13 cellular contexts compared by ENCODE assay signal in the genomic region with DNA sequence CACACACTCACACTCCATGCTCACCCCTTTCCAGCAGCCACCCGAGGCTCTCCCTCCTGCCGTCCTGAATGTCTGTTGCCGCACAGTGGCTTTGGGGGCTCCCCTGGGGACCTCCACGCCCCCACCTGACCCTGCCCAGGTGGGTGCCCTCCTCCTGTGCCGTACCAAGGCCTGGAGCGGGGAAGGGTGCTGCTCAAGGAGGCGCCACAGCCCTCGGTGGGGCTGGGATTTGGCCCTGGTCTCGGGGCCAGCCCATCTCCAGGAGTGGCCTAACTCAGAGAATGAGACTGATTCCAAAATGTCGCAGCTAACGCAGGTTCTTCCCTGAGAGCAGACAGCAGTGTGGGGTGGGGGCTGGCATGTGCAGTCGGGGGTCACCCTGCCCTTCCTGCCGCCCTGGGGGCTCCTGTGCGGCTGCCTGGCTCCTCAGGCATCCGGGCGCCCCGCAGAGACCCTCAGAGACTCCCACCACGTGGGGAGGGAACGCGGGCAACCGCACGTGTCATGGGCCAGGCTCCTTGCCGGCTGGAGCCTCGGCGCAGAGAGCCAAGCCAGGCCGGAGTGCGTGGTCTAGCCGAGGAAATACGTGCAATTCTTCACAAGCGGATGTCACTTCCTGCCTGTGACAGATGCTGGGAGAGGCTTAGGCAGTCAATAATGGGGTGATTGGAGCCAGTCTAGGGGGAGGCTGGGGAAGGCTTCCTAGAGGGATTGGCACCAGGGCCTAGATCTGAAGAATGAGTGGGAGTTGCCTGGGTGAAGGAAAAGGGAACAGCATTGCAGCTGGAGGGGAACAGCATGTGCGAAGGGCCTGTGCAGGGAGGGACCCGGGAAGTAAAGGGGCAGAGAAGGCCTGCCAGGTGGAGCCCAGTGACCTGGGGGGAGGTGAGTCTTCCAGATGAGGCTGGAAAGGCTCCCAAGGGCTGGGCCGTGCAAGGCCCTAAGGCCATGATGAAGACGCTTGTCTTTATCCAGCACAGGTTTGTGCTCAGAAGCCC. TPM values are rescaled to one million over a fixed set of nuclear protein-coding genes. Genes with fewer than 3 reads are reported as not detected.
DNase-seq lines count a peak whose midpoint lies in the region; ATAC-seq and TF ChIP-seq lines count a peak whose summit lies in the region.
"Had no signal": no experiment of that assay in that cellular context is flagged by ENCODE, and none has a peak within 500 bp of the region (broad histone marks: within the 10 kb centered on the region; RNA-seq: fewer than 3 reads in every experiment).

No MANE protein-coding gene starts in this region.

- no peaks in the 10 kb centered on the region for H3K9me3 ChIP-seq in HEK293 (ENCODE audit: control insufficient read depth, insufficient read depth, low read depth, low read length)
- peaks cover 10% of the 10 kb centered on the region for H3K9me3 ChIP-seq in WERI-Rb-1 (ENCODE audit: severe bottlenecking)
- no peaks in the 10 kb centered on the region for H3K9me3 ChIP-seq in psoas muscle
- H3K9me3 ChIP-seq in naive thymus-derived CD4-positive, alpha-beta T cell (ENCODE audit: control insufficient read depth in 2 of 3, low read length in 3 of 3) = no peaks in the 10 kb centered on the region

- no peaks in the 10 kb centered on the region for H3K4me1 ChIP-seq in HEK293 (ENCODE audit: control insufficient read depth, insufficient read depth, low read length)
- no peaks in the 10 kb centered on the region for H3K4me1 ChIP-seq in psoas muscle
- peaks cover 14 to 15% of the 10 kb centered on the region in 2 donors for H3K4me1 ChIP-seq in naive thymus-derived CD4-positive, alpha-beta T cell (ENCODE audit: control insufficient read depth in 2 of 2, insufficient read depth in 2 of 2, low read length in 2 of 2)

- WGBS in psoas muscle, 3 donors = 63 to 65% (median 64%) methylated on average over 34 of the region's 34 CpGs

- H3K27me3 Mint-ChIP-seq in naive thymus-derived CD4-positive, alpha-beta T cell = peaks cover 0 to 7% (median 2%) of the 10 kb centered on the region in 5 donors

- H3K36me3 ChIP-seq in HEK293 (ENCODE audit: control insufficient read depth in 2 of 2, insufficient read depth in 1 of 2, low read length in 2 of 2) (no peaks in the 10 kb centered on the region), WERI-Rb-1 (peaks cover 4% of the 10 kb centered on the region; the same call in 1 of the 2 replicates), psoas muscle (ENCODE audit: insufficient read depth in 1 of 2, low read depth in 1 of 2) (no peaks in the 10 kb centered on the region)
- no peaks in the 10 kb centered on the region for H3K36me3 ChIP-seq in naive thymus-derived CD4-positive, alpha-beta T cell (ENCODE audit: control insufficient read depth in 2 of 3, insufficient read depth in 3 of 3, low read length in 3 of 3)

- H3K4me1 Mint-ChIP-seq in naive thymus-derived CD4-positive, alpha-beta T cell = peaks cover 11 to 57% (median 23%) of the 10 kb centered on the region in 7 donors

- peak overlapping the region in 1 of 10 donors; percentile 63 for H3K4me3 Mint-ChIP-seq in naive thymus-derived CD4-positive, alpha-beta T cell
- H3K4me3 Mint-ChIP-seq: activated naive CD8-positive, alpha-beta T cell; naive thymus-derived CD8-positive, alpha-beta T cell had no signal

- H3K27me3 ChIP-seq in WERI-Rb-1 (ENCODE audit: insufficient read depth, low read depth, severe bottlenecking) (no peaks in the 10 kb centered on the region), psoas muscle (ENCODE audit: insufficient read depth in 3 of 3, low read length in 2 of 3) (no peaks in the 10 kb centered on the region)
- H3K27me3 ChIP-seq in naive thymus-derived CD4-positive, alpha-beta T cell (ENCODE audit: control insufficient read depth in 2 of 2, insufficient read depth in 2 of 2, low read length in 2 of 2) = no peaks in the 10 kb centered on the region

- ATAC-seq in psoas muscle (peak; percentile 8 to 53 (median 36)), HG03460 (IDR thresholded peaks at IDR 0.05; ENCODE audit: unreplicated experiment) (no peak), HG02623 (IDR thresholded peaks at IDR 0.05; ENCODE audit: unreplicated experiment) (no peak)
- no peak for ATAC-seq in naive thymus-derived CD4-positive, alpha-beta T cell

- H3K27ac ChIP-seq in HEK293 (ENCODE audit: extremely low read depth, low read depth, low read length) (no peak overlapping the region), WERI-Rb-1 (peak overlapping the region; percentile 32), psoas muscle (peak overlapping the region; percentile 13)
- H3K27ac ChIP-seq in naive thymus-derived CD4-positive, alpha-beta T cell (ENCODE audit: low read depth, low read length) = no peak overlapping the region

- H3K36me3 Mint-ChIP-seq in naive thymus-derived CD4-positive, alpha-beta T cell = peaks cover 0 to 23% (median 0%) of the 10 kb centered on the region in 5 donors
- H3K36me3 Mint-ChIP-seq: activated naive CD8-positive, alpha-beta T cell; naive thymus-derived CD8-positive, alpha-beta T cell had no signal

- peaks cover 0 to 9% (median 0%) of the 10 kb centered on the region in 11 donors for H3K9me3 Mint-ChIP-seq in naive thymus-derived CD4-positive, alpha-beta T cell

- DNase-seq in WERI-Rb-1 (peak; percentile 51), glomerular endothelial cell (ENCODE audit: extremely low read depth, low read depth, low spot score) (peak; percentile 72), psoas muscle (no peak), COLO668 (lab: John Stamatoyannopoulos, UW; ENCODE audit: unreplicated experiment) (no peak)
- no peak for DNase-seq in naive thymus-derived CD4-positive, alpha-beta T cell
- DNase-seq: Calu3; naive thymus-derived CD8-positive, alpha-beta T cell; NCI-H345; stimulated activated CD4-positive, alpha-beta T cell treated with anti-CD3 and anti-CD28 coated beads, Interleukin-15, amount 100 ng/mL, for 24 hours had no signal

- POLR2A ChIA-PET in HEK293 (lab: Yijun Ruan, JAX) = no interaction called here
- POLR2A ChIA-PET in naive thymus-derived CD4-positive, alpha-beta T cell (lab: Charles Lee) = no interaction called here

- H3K4me3 ChIP-seq in HEK293 (ENCODE audit: low read depth, low read length) (no peak overlapping the region), WERI-Rb-1 (ENCODE audit: low read depth, low read length) (no peak overlapping the region), psoas muscle (no peak overlapping the region)
- H3K4me3 ChIP-seq in naive thymus-derived CD4-positive, alpha-beta T cell (ENCODE audit: low read length) = no peak overlapping the region

- peak overlapping the region in 1 of 9 donors; percentile 89 for H3K27ac Mint-ChIP-seq in naive thymus-derived CD4-positive, alpha-beta T cell
- H3K27ac Mint-ChIP-seq: activated naive CD8-positive, alpha-beta T cell had no signal

- TF ChIP-seq CTCF in HEK293 (tag by site-specific recombination; IDR thresholded peaks at IDR 0.05) (no peak), WERI-Rb-1 (IDR thresholded peaks at IDR 0.05; ENCODE audit: low read depth, low read length) (no peak), psoas muscle (IDR thresholded peaks at IDR 0.05) (no peak)

- CTCF ChIA-PET in HEK293 (lab: Yijun Ruan, JAX) = interaction anchor here (1.5 kb wide), 1 partner anchor 10 kb away, joined by 7 read pairs; no protein-coding TSS in a partner anchor
- CTCF ChIA-PET in naive thymus-derived CD4-positive, alpha-beta T cell (lab: Charles Lee) = no interaction called here

- intact Hi-C loops in psoas muscle (cut with DNase I) = no loop called here
- intact Hi-C loops in naive thymus-derived CD4-positive, alpha-beta T cell (cut with micrococcal nuclease) = no loop called here

TF ChIP-seq in HEK293, 187 proteins besides CTCF, POLR2A, EP300 and RAD21 (continues in another document):
- TF ChIP-seq ZNF837 (tag by site-specific recombination; IDR thresholded peaks at IDR 0.05) = no peak
- 0 out of 2 replicates have a peak, but pooled peaks have one; percentile 3 for TF ChIP-seq ZNF776 (tag by site-specific recombination; IDR thresholded peaks at IDR 0.05; ENCODE audit: borderline replicate concordance)

RNA-seq across cellular contexts. Expression of a gene that starts 44.1 kb away (rescaled TPM):
- not detected in 2 replicates for total RNA-seq in glomerular endothelial cell
- not detected for total RNA-seq in psoas muscle
- polyA plus RNA-seq in psoas muscle = not detected
- total RNA-seq in naive thymus-derived CD4-positive, alpha-beta T cell = not detected
- not detected for polyA plus RNA-seq in naive thymus-derived CD4-positive, alpha-beta T cell
- total RNA-seq: Calu3; naive thymus-derived CD8-positive, alpha-beta T cell had no signal
- polyA plus RNA-seq: naive thymus-derived CD8-positive, alpha-beta T cell had no signal

RNA-seq across cellular contexts. Expression of a gene that starts 49.1 kb away (rescaled TPM):
- total RNA-seq in glomerular endothelial cell = 28.8 and 31.2 TPM in 2 replicates
- 10 to 100 TPM; 67.5 to 98.2 (median 72.0) TPM for total RNA-seq in psoas muscle
- polyA plus RNA-seq in psoas muscle = 100 to 1,000 TPM in 2 of 3 donors, 10 to 100 TPM in 1; 92.9 to 178 (median 112) TPM
- 10 to 100 TPM; 31.0 to 50.1 (median 34.2) TPM for total RNA-seq in naive thymus-derived CD4-positive, alpha-beta T cell
- 10 to 100 TPM; 49.0 to 58.9 TPM for polyA plus RNA-seq in naive thymus-derived CD4-positive, alpha-beta T cell

Comparison
In these comparisons a context has a peak if more than half of its experiments do, and no peak if none do; other contexts are left out.
1. H3K27ac ChIP-seq: peak in WERI-Rb-1 (single experiment) and psoas muscle (single experiment); none in HEK293 (single experiment) and naive thymus-derived CD4-positive, alpha-beta T cell (single experiment).
2. DNase-seq: peak in WERI-Rb-1 (single experiment) and glomerular endothelial cell (single experiment); none in psoas muscle (0 of 2), naive thymus-derived CD4-positive, alpha-beta T cell (0 of 9) and COLO668 (single experiment).
3. ATAC-seq: peak in psoas muscle (4 of 4); none in naive thymus-derived CD4-positive, alpha-beta T cell (single experiment), HG03460 (single experiment) and HG02623 (single experiment).